ENCODE assay signal across 11 cellular contexts in genomic region chr1:236507022-236507700, GRCh38. TPM values are rescaled to one million over a fixed set of nuclear protein-coding genes. Genes with fewer than 3 reads are reported as not detected.
DNase-seq lines count a peak whose midpoint lies in the region; ATAC-seq and TF ChIP-seq lines count a peak whose summit lies in the region.
"Had no signal": no experiment of that assay in that cellular context is flagged by ENCODE, and none has a peak within 500 bp of the region (broad histone marks: within the 10 kb centered on the region; RNA-seq: fewer than 3 reads in every experiment).

No MANE protein-coding gene starts in this region.

- no peaks in the 10 kb centered on the region for H3K27me3 Mint-ChIP-seq in Caco-2 (ENCODE audit: insufficient read depth, unreplicated experiment)
- H3K27me3 Mint-ChIP-seq in effector memory CD8-positive, alpha-beta T cell, result peaks cover 0 to 7% of the 10 kb centered on the region in 2 donors
- H3K27me3 Mint-ChIP-seq: CD4-positive, alpha-beta memory T cell had no signal

- H3K4me1 Mint-ChIP-seq in Caco-2 (ENCODE audit: low read depth, unreplicated experiment), result peaks cover 49% of the 10 kb centered on the region
- H3K4me1 Mint-ChIP-seq in effector memory CD8-positive, alpha-beta T cell (ENCODE audit: low read depth in 2 of 2), result peaks cover 12 to 16% of the 10 kb centered on the region in 2 donors

- no peak overlapping the region for H3K4me3 Mint-ChIP-seq in Caco-2 (ENCODE audit: unreplicated experiment)
- H3K4me3 Mint-ChIP-seq in effector memory CD8-positive, alpha-beta T cell, result no peak overlapping the region
- H3K4me3 Mint-ChIP-seq: CD4-positive, alpha-beta memory T cell had no signal

- H3K27ac ChIP-seq in coronary artery, result peak overlapping the region in 1 of 2 donors; percentile 74
- peak overlapping the region; percentile 53 for H3K27ac ChIP-seq in mesenchymal stem cell (ENCODE audit: low read length, poor library complexity, severe bottlenecking)

- no peak for DNase-seq in Caco-2
- DNase-seq in NCI-H69 (lab: John Stamatoyannopoulos, UW), result peak; percentile 52
- DNase-seq in coronary artery (ENCODE audit: low spot score), result no peak
- no peak for DNase-seq in mesenchymal stem cell
- DNase-seq in activated CD8-positive, alpha-beta memory T cell treated with anti-CD3 and anti-CD28 coated beads, Interleukin-2, amount 50 U/mL, for 4 hours, result no peak
- no peak for DNase-seq in stimulated activated CD4-positive, alpha-beta T cell treated with anti-CD3 and anti-CD28 coated beads, Interleukin-1b, Interleukin-23, amount 100 ng/mL, for 48 hours
- no peak for DNase-seq in effector memory CD8-positive, alpha-beta T cell
- DNase-seq: CD4-positive, alpha-beta memory T cell; SHP77 had no signal

- no peak overlapping the region for H3K23ac ChIP-seq in mesenchymal stem cell (ENCODE audit: low read length in 2 of 2)

- no peaks in the 10 kb centered on the region for H3K9me3 ChIP-seq in Caco-2
- H3K9me3 ChIP-seq in mesenchymal stem cell (ENCODE audit: control insufficient read depth, low read length), result no peaks in the 10 kb centered on the region

- H3K18ac ChIP-seq in mesenchymal stem cell (ENCODE audit: low read depth in 1 of 2, low read length in 2 of 2), result no peak overlapping the region

- no peak overlapping the region for H2AK5ac ChIP-seq in mesenchymal stem cell (ENCODE audit: low read length, severe bottlenecking)

- H3K9ac ChIP-seq in mesenchymal stem cell (ENCODE audit: low read length), result no peak overlapping the region

- H3K4me1 ChIP-seq in Caco-2 (peaks cover 61% of the 10 kb centered on the region), mesenchymal stem cell (ENCODE audit: control insufficient read depth, insufficient read depth, low read depth, low read length) (peaks cover 2% of the 10 kb centered on the region)

- WGBS in mesenchymal stem cell, result 98% methylated on average over 4 of the region's 5 CpGs

- H3K36me3 Mint-ChIP-seq in Caco-2 (ENCODE audit: insufficient read depth, unreplicated experiment), result peaks cover 9% of the 10 kb centered on the region
- H3K36me3 Mint-ChIP-seq in effector memory CD8-positive, alpha-beta T cell (ENCODE audit: insufficient read depth), result no peaks in the 10 kb centered on the region
- H3K36me3 Mint-ChIP-seq: activated naive CD4-positive, alpha-beta T cell treated with anti-CD3 and anti-CD28 coated beads, Interleukin-2, amount 50 U/mL, for 72 hours; CD4-positive, alpha-beta memory T cell had no signal

- TF ChIP-seq CTCF in Caco-2 (IDR thresholded peaks at IDR 0.05; ENCODE audit: insufficient read depth in 1 of 2, low read depth in 1 of 2, low read length in 1 of 2, severe bottlenecking in 1 of 2, unreplicated experiment in 1 of 2) (no peak), coronary artery (IDR thresholded peaks at IDR 0.05) (no peak)

- peak overlapping the region; percentile 34 for H2BK120ac ChIP-seq in mesenchymal stem cell (ENCODE audit: low read depth, low read length)

- CTCF ChIA-PET in Caco-2 (lab: Charles Lee), result interaction anchor here (0.6 kb wide), 1 partner anchor 102 kb away, joined by 4 read pairs; no protein-coding TSS in a partner anchor

- H3K36me3 ChIP-seq in Caco-2 (ENCODE audit: control insufficient read depth, insufficient read depth, low read length), result no peaks in the 10 kb centered on the region
- H3K36me3 ChIP-seq in mesenchymal stem cell (ENCODE audit: control insufficient read depth in 1 of 2, insufficient read depth in 2 of 2, low read depth in 1 of 2, low read length in 2 of 2), result no peaks in the 10 kb centered on the region

- peak overlapping the region; percentile 57 for H3K27ac Mint-ChIP-seq in Caco-2 (ENCODE audit: unreplicated experiment)
- H3K27ac Mint-ChIP-seq in effector memory CD8-positive, alpha-beta T cell, result no peak overlapping the region
- H3K27ac Mint-ChIP-seq: activated naive CD4-positive, alpha-beta T cell treated with anti-CD3 and anti-CD28 coated beads, Interleukin-2, amount 50 U/mL, for 72 hours had no signal

- no peak overlapping the region for H3K4ac ChIP-seq in mesenchymal stem cell (ENCODE audit: low read depth in 1 of 2, low read length in 2 of 2)

- no peak overlapping the region for H2BK12ac ChIP-seq in mesenchymal stem cell (ENCODE audit: low read length in 2 of 2)

- no peak overlapping the region for H3K4me3 ChIP-seq in Caco-2 (ENCODE audit: low read depth, low read length)
- H3K4me3 ChIP-seq in coronary artery, result peak overlapping the region; percentile 2
- no peak overlapping the region for H3K4me3 ChIP-seq in mesenchymal stem cell (ENCODE audit: insufficient read depth in 1 of 2, low read depth in 1 of 2, low read length in 2 of 2)

- no peak overlapping the region for H4K8ac ChIP-seq in mesenchymal stem cell (ENCODE audit: low read length)

- no peak overlapping the region for H2BK5ac ChIP-seq in mesenchymal stem cell (ENCODE audit: low read depth, low read length, poor library complexity, severe bottlenecking)

- POLR2A ChIA-PET in Caco-2 (lab: Charles Lee), result interaction anchor here (1.0 kb wide), 1 partner anchor 10 kb away, joined by 6 read pairs; no protein-coding TSS in a partner anchor

- no peak for ATAC-seq in GM19328 (IDR thresholded peaks at IDR 0.05; ENCODE audit: unreplicated experiment)
- ATAC-seq in effector memory CD8-positive, alpha-beta T cell (replicated peaks), result no peak

- H2AFZ ChIP-seq in mesenchymal stem cell (ENCODE audit: low read depth, low read length), result no peak overlapping the region

- no peak overlapping the region for H3K4me2 ChIP-seq in mesenchymal stem cell (ENCODE audit: low read length, poor library complexity, severe bottlenecking)

- peak overlapping the region; percentile 48 for H2BK15ac ChIP-seq in mesenchymal stem cell (ENCODE audit: low read depth, poor library complexity, severe bottlenecking)

- no peaks in the 10 kb centered on the region for H3K9me3 Mint-ChIP-seq in Caco-2 (ENCODE audit: unreplicated experiment)
- H3K9me3 Mint-ChIP-seq in effector memory CD8-positive, alpha-beta T cell, result no peaks in the 10 kb centered on the region
- H3K9me3 Mint-ChIP-seq: CD4-positive, alpha-beta memory T cell had no signal

- BruUV-seq in Caco-2 (replicated peaks; lab: Mats Ljungman, UMichigan), result TSS peak; percentile 21

- intact Hi-C loops in Caco-2 (cut with micrococcal nuclease; ENCODE audit: unreplicated experiment), result no loop called here

- no peak overlapping the region for H4K91ac ChIP-seq in mesenchymal stem cell (ENCODE audit: low read length)

- H3K27me3 ChIP-seq in Caco-2 (replicated peaks; ENCODE audit: control insufficient read depth, insufficient read depth, low read length) (no peaks in the 10 kb centered on the region), mesenchymal stem cell (ENCODE audit: control insufficient read depth in 1 of 2, insufficient read depth in 1 of 2, low read length in 2 of 2) (peaks cover 0 to 6% of the 10 kb centered on the region in 2 experiments)

- H3K79me1 ChIP-seq in mesenchymal stem cell (replicated peaks; ENCODE audit: low read length, poor library complexity, severe bottlenecking), result no peaks in the 10 kb centered on the region

- no peak overlapping the region for H3K14ac ChIP-seq in mesenchymal stem cell (ENCODE audit: low read length in 2 of 2)

RNA-seq across cellular contexts. Expression of gene LGALS8, which starts 16.6 kb away (rescaled TPM):
- total RNA-seq in Caco-2 (2022), result 67.4 and 72.3 TPM in 2 replicates
- polyA plus RNA-seq in mesenchymal stem cell (2013, experiment 1 of 2), result 48.8 TPM
- polyA plus RNA-seq in mesenchymal stem cell (2013, experiment 2 of 2), result 48.3 TPM
